In genomic region chr6:26232306-26232949, GRCh38 we compare ENCODE assay signal across 10 cellular contexts.
A peak's percentile ranks its signal among the peaks of the same experiment; 100 is the strongest.
DNase-seq lines count a peak whose midpoint lies in the region; ATAC-seq and TF ChIP-seq lines count a peak whose summit lies in the region.
"Had no signal": no experiment of that assay in that cellular context is flagged by ENCODE, and none has a peak within 500 bp of the region (broad histone marks: within the 10 kb centered on the region; RNA-seq: fewer than 3 reads in every experiment).

No MANE protein-coding gene starts in this region.

- H3K27me3 Mint-ChIP-seq in activated naive CD4-positive, alpha-beta T cell treated with anti-CD3 and anti-CD28 coated beads, Interleukin-2, amount 50 U/mL, for 24 hours = no peaks in the 10 kb centered on the region
- H3K27me3 Mint-ChIP-seq in activated CD8-positive, alpha-beta T cell treated with anti-CD3 and anti-CD28 coated beads for 36 hours = peaks cover 5% of the 10 kb centered on the region

- no peak for ATAC-seq in activated CD8-positive, alpha-beta T cell treated with anti-CD3 and anti-CD28 coated beads for 36 hours

- peak overlapping the region; percentile 93 for H3K27ac Mint-ChIP-seq in activated naive CD4-positive, alpha-beta T cell treated with anti-CD3 and anti-CD28 coated beads, Interleukin-2, amount 50 U/mL, for 24 hours
- H3K27ac Mint-ChIP-seq in activated CD8-positive, alpha-beta T cell treated with anti-CD3 and anti-CD28 coated beads for 36 hours = peak overlapping the region; percentile 99

- WGBS in transverse colon (ENCODE audit: low coverage in 1 of 2), 2 donors = 71 to 79% methylated on average over 7 to 8 of the region's 8 CpGs

- peaks cover 32% of the 10 kb centered on the region for H3K4me1 Mint-ChIP-seq in activated naive CD4-positive, alpha-beta T cell treated with anti-CD3 and anti-CD28 coated beads, Interleukin-2, amount 50 U/mL, for 24 hours
- H3K4me1 Mint-ChIP-seq in activated CD8-positive, alpha-beta T cell treated with anti-CD3 and anti-CD28 coated beads for 36 hours (ENCODE audit: low read depth) = peaks cover 32% of the 10 kb centered on the region

- in situ Hi-C loops in transverse colon (cut with MboI; ENCODE audit: low pct_ligation_motif_present in 1 of 4, low pct_unique_long_range_greater_than_20kb in 1 of 4, low sequenced_read_pairs in 3 of 4) = loop anchor here in 1 of 4 donors (25.0 kb wide), 1 partner anchor 905 kb away; a partner anchor contains a TSS

- peak overlapping the region; percentile 91 for H3K4me3 Mint-ChIP-seq in activated naive CD4-positive, alpha-beta T cell treated with anti-CD3 and anti-CD28 coated beads, Interleukin-2, amount 50 U/mL, for 24 hours
- H3K4me3 Mint-ChIP-seq in activated CD8-positive, alpha-beta T cell treated with anti-CD3 and anti-CD28 coated beads for 36 hours = peak overlapping the region; percentile 75

- no peak for TF ChIP-seq CTCF in activated CD8-positive, alpha-beta T cell treated with anti-CD3 and anti-CD28 coated beads for 36 hours (IDR thresholded peaks at IDR 0.05)
- no peak for TF ChIP-seq CTCF in fibroblast of villous mesenchyme (IDR thresholded peaks at IDR 0.05; ENCODE audit: insufficient read depth, low read depth, low read length)
- TF ChIP-seq CTCF in transverse colon (IDR thresholded peaks at IDR 0.05) = no peak

- no peaks in the 10 kb centered on the region for H3K9me3 Mint-ChIP-seq in activated naive CD4-positive, alpha-beta T cell treated with anti-CD3 and anti-CD28 coated beads, Interleukin-2, amount 50 U/mL, for 24 hours
- no peaks in the 10 kb centered on the region for H3K9me3 Mint-ChIP-seq in activated CD8-positive, alpha-beta T cell treated with anti-CD3 and anti-CD28 coated beads for 36 hours

- H3K4me1 ChIP-seq in transverse colon = peaks cover 0 to 28% (median 10%) of the 10 kb centered on the region in 4 donors

- H3K27me3 ChIP-seq in transverse colon = peaks cover 23% of the 10 kb centered on the region

- CTCF ChIA-PET in activated CD8-positive, alpha-beta T cell treated with anti-CD3 and anti-CD28 coated beads for 36 hours (lab: Charles Lee) = interaction anchor here (3.0 kb wide), 1 partner anchor 16 kb away, joined by 12 read pairs; a partner anchor contains a TSS

- H3K36me3 Mint-ChIP-seq in activated naive CD4-positive, alpha-beta T cell treated with anti-CD3 and anti-CD28 coated beads, Interleukin-2, amount 50 U/mL, for 24 hours = no peaks in the 10 kb centered on the region
- H3K36me3 Mint-ChIP-seq in activated CD8-positive, alpha-beta T cell treated with anti-CD3 and anti-CD28 coated beads for 36 hours (ENCODE audit: low read depth) = peaks cover 14% of the 10 kb centered on the region

- DNase-seq in activated naive CD4-positive, alpha-beta T cell treated with Interleukin-2 at 50 U/mL for 16 hours = no peak
- no peak for DNase-seq in activated CD8-positive, alpha-beta T cell treated with anti-CD3 and anti-CD28 coated beads for 36 hours
- DNase-seq in fibroblast of villous mesenchyme (ENCODE audit: low read depth) (no peak), transverse colon (no peak), middle frontal gyrus (ENCODE audit: extremely low spot score, low spot score) (no peak), OCI-M1 (lab: John Stamatoyannopoulos, UW) (no peak), midbrain (lab: John Stamatoyannopoulos, UW) (no peak)
- DNase-seq: Kasumi-1 had no signal

- H3K27ac ChIP-seq in transverse colon = peak overlapping the region; percentile 87 to 96 (median 93)
- H3K27ac ChIP-seq: C4-2B had no signal

- TF ChIP-seq POLR2A in transverse colon (IDR thresholded peaks at IDR 0.05) = no peak

- no peaks in the 10 kb centered on the region for H3K9me3 ChIP-seq in transverse colon

- POLR2A ChIA-PET in activated CD8-positive, alpha-beta T cell treated with anti-CD3 and anti-CD28 coated beads for 36 hours (lab: Charles Lee) = interaction anchor here (0.7 to 7.6 kb wide), 14 partner anchors 10 to 914 kb away, joined by 3 to 351 read pairs (median 68); a partner anchor contains a TSS

- intact Hi-C loops in activated CD8-positive, alpha-beta T cell treated with anti-CD3 and anti-CD28 coated beads for 36 hours (cut with micrococcal nuclease) = loop anchor here (2.0 to 5.0 kb wide), 2 partner anchors 16 to 35 kb away; a partner anchor contains a TSS
- intact Hi-C loops in transverse colon (cut with DNase I; ENCODE audit: low total_unique reads) = no loop called here

- H3K4me3 ChIP-seq in fibroblast of villous mesenchyme (ENCODE audit: low read depth, low read length) (peak overlapping the region; percentile 61), transverse colon (peak overlapping the region in 2 of 4 donors; percentile 53 to 79)

- no peak for TF ChIP-seq EP300 in transverse colon (IDR thresholded peaks at IDR 0.05; ENCODE audit: low read depth)

- no peaks in the 10 kb centered on the region for H3K36me3 ChIP-seq in transverse colon
